12 cellular contexts compared by ENCODE assay signal in genomic region chr5:126851441-126852103, GRCh38.
DNase-seq lines count a peak whose midpoint lies in the region; ATAC-seq, FAIRE-seq and TF ChIP-seq lines count a peak whose summit lies in the region.
"Had no signal": no experiment of that assay in that cellular context is flagged by ENCODE, and none has a peak within 500 bp of the region (broad histone marks: within the 10 kb centered on the region; RNA-seq: fewer than 3 reads in every experiment).

No MANE protein-coding gene starts in this region.

- H3K79me2 ChIP-seq in DOHH2 (ENCODE audit: control insufficient read depth, low read length) = no peaks in the 10 kb centered on the region

- TF ChIP-seq CTCF in DOHH2 (IDR thresholded peaks at IDR 0.05; ENCODE audit: low read depth, low read length, poor library complexity, severe bottlenecking) = no peak
- no peak for TF ChIP-seq CTCF in heart left ventricle (IDR thresholded peaks at IDR 0.05)

- H3K4me2 ChIP-seq in DOHH2 (ENCODE audit: low read length) = peak overlapping the region; percentile 55

- WGBS in heart left ventricle, 4 donors = 48 to 59% (median 56%) methylated on average over 14 to 15 of the region's 15 CpGs

- H3K9me3 Mint-ChIP-seq in activated CD8-positive, alpha-beta T cell treated with anti-CD3 and anti-CD28 coated beads, Interleukin-2, amount 10 ng/mL, durations not matched to agents 7 days and 5 days (ENCODE audit: insufficient read depth) = no peaks in the 10 kb centered on the region

- peaks cover 60% of the 10 kb centered on the region for H3K4me1 Mint-ChIP-seq in activated CD8-positive, alpha-beta T cell treated with anti-CD3 and anti-CD28 coated beads, Interleukin-2, amount 10 ng/mL, durations not matched to agents 7 days and 5 days (ENCODE audit: low read depth)

- H3K4me1 ChIP-seq in DOHH2 (ENCODE audit: control insufficient read depth, low read length) (peaks cover 21% of the 10 kb centered on the region), heart left ventricle (peaks cover 0 to 62% (median 32%) of the 10 kb centered on the region in 12 donors)

- POLR2A ChIA-PET in activated CD8-positive, alpha-beta T cell treated with anti-CD3 and anti-CD28 coated beads, Interleukin-2, amount 10 ng/mL, durations not matched to agents 7 days and 5 days (lab: Charles Lee) = interaction anchor here (0.8 to 4.4 kb wide), 5 partner anchors 39 to 250 kb away, joined by 3 to 87 read pairs (median 6); partner anchors contain the start of genes LMNB1 and PHAX

- peaks cover 40% of the 10 kb centered on the region for H3K36me3 Mint-ChIP-seq in activated CD8-positive, alpha-beta T cell treated with anti-CD3 and anti-CD28 coated beads, Interleukin-2, amount 10 ng/mL, durations not matched to agents 7 days and 5 days (ENCODE audit: low read depth)

- H3F3A ChIP-seq in DOHH2 (ENCODE audit: control insufficient read depth, insufficient read depth) = no peaks in the 10 kb centered on the region

- no peaks in the 10 kb centered on the region for H4K20me1 ChIP-seq in DOHH2 (ENCODE audit: control insufficient read depth, insufficient read depth, low read depth, low read length)

- no peaks in the 10 kb centered on the region for H3K27me3 ChIP-seq in DOHH2 (ENCODE audit: control insufficient read depth, low read length)
- no peaks in the 10 kb centered on the region for H3K27me3 ChIP-seq in heart left ventricle

- intact Hi-C loops in heart left ventricle (cut with DNase I) = loop anchor here in 3 of 10 donors (10.0 kb wide), 1 partner anchor 183 kb away; the partner anchor contains the start of gene MARCHF3 (in 3 of the 3)
- intact Hi-C loops in sciatic nerve (cut with DNase I) = no loop called here

- DNase-seq in activated CD8-positive, alpha-beta T cell treated with anti-CD3 and anti-CD28 coated beads, Interleukin-2, amount 10 ng/mL, durations not matched to agents 7 days and 5 days = peak; percentile 49
- peak in 2 of 5 donors; percentile 25 to 39 for DNase-seq in heart left ventricle
- no peak for DNase-seq in sciatic nerve (ENCODE audit: low spot score)
- DNase-seq in stimulated activated CD8-positive, alpha-beta memory T cell treated with anti-CD3 and anti-CD28 coated beads, Interleukin-4, amount 100 ng/mL, for 48 hours = no peak
- no peak for DNase-seq in frontal cortex (ENCODE audit: low spot score in 2 of 2)
- no peak for DNase-seq in GOT3 (lab: John Stamatoyannopoulos, UW)
- DNase-seq: DMS153; NCI-H2227 treated with DMSO at 0.1 percent for 48 hours; stimulated activated CD4-positive, alpha-beta T cell treated with anti-CD3 and anti-CD28 coated beads, Interleukin-2, amount 100 ng/mL, for 24 hours; trophoblast cell had no signal

- peak overlapping the region; percentile 96 for H3K27ac Mint-ChIP-seq in activated CD8-positive, alpha-beta T cell treated with anti-CD3 and anti-CD28 coated beads, Interleukin-2, amount 10 ng/mL, durations not matched to agents 7 days and 5 days

- peak overlapping the region; percentile 18; the same call in 1 of the 2 replicates for H3K27ac ChIP-seq in DOHH2 (ENCODE audit: low read depth, low read length)
- H3K27ac ChIP-seq in heart left ventricle = peak overlapping the region; percentile 14 to 83 (median 56)

- H3K36me3 ChIP-seq in DOHH2 (ENCODE audit: control insufficient read depth, low read length) = peaks cover 16% of the 10 kb centered on the region
- H3K36me3 ChIP-seq in heart left ventricle = no peaks in the 10 kb centered on the region

- no peak for FAIRE-seq in frontal cortex (lab: Jason Lieb, UNC)

- no peak for ATAC-seq in activated CD8-positive, alpha-beta T cell treated with anti-CD3 and anti-CD28 coated beads, Interleukin-2, amount 10 ng/mL, durations not matched to agents 7 days and 5 days
- ATAC-seq in heart left ventricle (peak; percentile 21 to 44 (median 36)), sciatic nerve (peak; percentile 65), HG02973 (IDR thresholded peaks at IDR 0.05; ENCODE audit: unreplicated experiment) (no peak)

- H3K9me3 ChIP-seq in DOHH2 (ENCODE audit: control insufficient read depth, insufficient read depth, low read length) (no peaks in the 10 kb centered on the region), heart left ventricle (no peaks in the 10 kb centered on the region)

- H3K4me3 ChIP-seq in DOHH2 (ENCODE audit: low read length) = peak overlapping the region; percentile 34
- peak overlapping the region in 2 of 12 donors; percentile 11 to 13 for H3K4me3 ChIP-seq in heart left ventricle

- H3K9me2 ChIP-seq in DOHH2 (replicated peaks; ENCODE audit: control insufficient read depth, low read length) = no peaks in the 10 kb centered on the region

- H3K27me3 Mint-ChIP-seq in activated CD8-positive, alpha-beta T cell treated with anti-CD3 and anti-CD28 coated beads, Interleukin-2, amount 10 ng/mL, durations not matched to agents 7 days and 5 days (ENCODE audit: low read depth) = no peaks in the 10 kb centered on the region

- TF ChIP-seq POLR2A in heart left ventricle (IDR thresholded peaks at IDR 0.05) = no peak

- CTCF ChIA-PET in activated CD8-positive, alpha-beta T cell treated with anti-CD3 and anti-CD28 coated beads, Interleukin-2, amount 10 ng/mL, durations not matched to agents 7 days and 5 days (lab: Charles Lee) = interaction anchor here (0.8 to 4.2 kb wide), 5 partner anchors 14 to 173 kb away, joined by 3 to 17 read pairs (median 4); no protein-coding TSS in a partner anchor

- H3K4me3 Mint-ChIP-seq in activated CD8-positive, alpha-beta T cell treated with anti-CD3 and anti-CD28 coated beads, Interleukin-2, amount 10 ng/mL, durations not matched to agents 7 days and 5 days = no peak overlapping the region

Comparison
In these comparisons a context has a peak if more than half of its experiments do, and no peak if none do; other contexts are left out.
1. ATAC-seq: peak in heart left ventricle (4 of 4) and sciatic nerve (single experiment); none in activated CD8-positive, alpha-beta T cell treated with anti-CD3 and anti-CD28 coated beads, Interleukin-2, amount 10 ng/mL, durations not matched to agents 7 days and 5 days (single experiment) and HG02973 (single experiment).